8 cellular contexts compared by ENCODE assay signal in genomic region chrX:129843459-129844306, GRCh38. TPM values are rescaled to one million over a fixed set of nuclear protein-coding genes. Genes with fewer than 3 reads are reported as not detected.
DNase-seq lines count a peak whose midpoint lies in the region; TF ChIP-seq lines count a peak whose summit lies in the region.

Gene ZDHHC9 (minus strand): TSS chrX:129843886. CDS start chrX:129841945, 1,941 bp downstream.

- peak within 1 kb of the TSS; percentile 82 for H3K27ac Mint-ChIP-seq in activated naive CD4-positive, alpha-beta T cell treated with anti-CD3 and anti-CD28 coated beads, Interleukin-2, amount 10 ng/mL, durations not matched to agents 7 days and 5 days

- no peaks in the 10 kb centered on the region for H3K9me3 Mint-ChIP-seq in activated naive CD4-positive, alpha-beta T cell treated with anti-CD3 and anti-CD28 coated beads, Interleukin-2, amount 10 ng/mL, durations not matched to agents 7 days and 5 days

- H3K27ac ChIP-seq in substantia nigra (ENCODE audit: low read depth, low read length, poor library complexity, severe bottlenecking): peak within 1 kb of the TSS; percentile 79

- no peak for TF ChIP-seq CTCF in HFF-Myc (IDR thresholded peaks at IDR 0.05; ENCODE audit: low read depth, low read length, missing control alignments)

- peaks cover 25% of the 10 kb centered on the region for H3K4me1 Mint-ChIP-seq in activated naive CD4-positive, alpha-beta T cell treated with anti-CD3 and anti-CD28 coated beads, Interleukin-2, amount 10 ng/mL, durations not matched to agents 7 days and 5 days

- CTCF ChIA-PET in activated naive CD4-positive, alpha-beta T cell treated with anti-CD3 and anti-CD28 coated beads, Interleukin-2, amount 10 ng/mL, durations not matched to agents 7 days and 5 days (lab: Charles Lee): no interaction called here

- in situ Hi-C loops in SK-MEL-5 (cut with HindIII; ENCODE audit: low pct_unique_long_range_greater_than_20kb, low sequenced_read_pairs): no loop called here

- H3K27me3 Mint-ChIP-seq in activated naive CD4-positive, alpha-beta T cell treated with anti-CD3 and anti-CD28 coated beads, Interleukin-2, amount 10 ng/mL, durations not matched to agents 7 days and 5 days: peaks cover 4% of the 10 kb centered on the region

- peak; percentile 52 for DNase-seq in GF-D8 (lab: John Stamatoyannopoulos, UW)
- peak; percentile 57 for DNase-seq in HFF-Myc (ENCODE audit: extremely low read depth, low read depth)
- peak; percentile 89 for DNase-seq in NAMALWA (ENCODE audit: low spot score)
- DNase-seq in SK-MEL-5 (ENCODE audit: low read depth, low spot score): peak; percentile 84
- DNase-seq in activated naive CD4-positive, alpha-beta T cell treated with anti-CD3 and anti-CD28 coated beads, Interleukin-2, amount 10 ng/mL, durations not matched to agents 7 days and 5 days: peak; percentile 90
- peak; percentile 86 for DNase-seq in germinal center (ENCODE audit: low spot score)
- peak; percentile 50 for DNase-seq in non-pigmented ciliary epithelial cell (ENCODE audit: low read depth)
- peak; percentile 31 to 91 (median 79) for DNase-seq in substantia nigra (lab: John Stamatoyannopoulos, UW)

- H3K4me3 Mint-ChIP-seq in activated naive CD4-positive, alpha-beta T cell treated with anti-CD3 and anti-CD28 coated beads, Interleukin-2, amount 10 ng/mL, durations not matched to agents 7 days and 5 days: peak within 1 kb of the TSS; percentile 89

- peaks cover 7% of the 10 kb centered on the region for H3K36me3 Mint-ChIP-seq in activated naive CD4-positive, alpha-beta T cell treated with anti-CD3 and anti-CD28 coated beads, Interleukin-2, amount 10 ng/mL, durations not matched to agents 7 days and 5 days

- peak within 1 kb of the TSS; percentile 69 for H3K4me3 ChIP-seq in HFF-Myc (replicated peaks; ENCODE audit: low read depth, low read length)

RNA-seq across cellular contexts. Expression of gene ZDHHC9, which starts in this region (rescaled TPM):
- 26.8 and 27.4 TPM in 2 replicates for total RNA-seq in SK-MEL-5 (2014; rRNA removed; shearing (Covaris generic))
- polyA plus RNA-seq in SK-MEL-5 (2015; cell fraction: cytosol; rRNA removed): 25.5 and 36.1 TPM in 2 replicates
- polyA plus RNA-seq in SK-MEL-5 (2015; cell fraction: nucleus; rRNA removed): 11.8 and 13.3 TPM in 2 replicates

Comparison
In these comparisons a context has a peak if more than half of its experiments do, and no peak if none do; other contexts are left out.
1. Peak in every context shown above with its lines: DNase-seq, H3K4me3 ChIP-seq and H3K27ac ChIP-seq.